Comparison of ENCODE assay signal across 1 cellular context in genomic region chr17:58528443-58528842, GRCh38.
TF ChIP-seq lines count a peak whose summit lies in the region.

No MANE protein-coding gene starts in this region.

TF ChIP-seq in H1, 55 proteins besides CTCF, POLR2A, EP300 and RAD21:
- TF ChIP-seq TAF7 (optimal IDR thresholded peaks at IDR 0.05; ENCODE audit: borderline replicate concordance, low read depth, low read length): no peak
- no peak for TF ChIP-seq YY1 (IDR thresholded peaks at IDR 0.05; ENCODE audit: low read depth, low read length)
- TF ChIP-seq SAP30 (IDR thresholded peaks at IDR 0.05; ENCODE audit: insufficient read depth, insufficient replicate concordance, low read length): no peak
- no peak for TF ChIP-seq CHD7 (IDR thresholded peaks at IDR 0.05; ENCODE audit: insufficient replicate concordance, low read length)
- no peak for TF ChIP-seq NANOG (IDR thresholded peaks at IDR 0.05; ENCODE audit: insufficient read depth, low read depth, low read length, poor library complexity, severe bottlenecking)
- no peak for TF ChIP-seq KDM4A (IDR thresholded peaks at IDR 0.05; ENCODE audit: low read depth, low read length, severe bottlenecking)
